Comparison of ENCODE assay signal across 9 cellular contexts in genomic region chr2:174325932-174326879, GRCh38. TPM values are rescaled to one million over a fixed set of nuclear protein-coding genes. Genes with fewer than 3 reads are reported as not detected.
DNase-seq lines count a peak whose midpoint lies in the region; ATAC-seq and TF ChIP-seq lines count a peak whose summit lies in the region.
"Had no signal": no experiment of that assay in that cellular context is flagged by ENCODE, and none has a peak within 500 bp of the region (broad histone marks: within the 10 kb centered on the region; RNA-seq: fewer than 3 reads in every experiment).

No MANE protein-coding gene starts in this region.

- peaks cover 37% of the 10 kb centered on the region for H3K4me1 Mint-ChIP-seq in mesothelial cell of epicardium

- no peak for TF ChIP-seq CTCF in OCI-LY3 (IDR thresholded peaks at IDR 0.05; ENCODE audit: low read depth, low read length)
- no peak for TF ChIP-seq CTCF in mesothelial cell of epicardium (IDR thresholded peaks at IDR 0.05; ENCODE audit: unreplicated experiment)

- peak overlapping the region; percentile 77 for H3K4me3 Mint-ChIP-seq in mesothelial cell of epicardium

- H3K9me3 ChIP-seq in OCI-LY3 (ENCODE audit: insufficient read depth, low read length) (no peaks in the 10 kb centered on the region), duodenal mucosa (ENCODE audit: control insufficient read depth in 1 of 2, low read length in 2 of 2) (no peaks in the 10 kb centered on the region)

- no peaks in the 10 kb centered on the region for H3K9me3 Mint-ChIP-seq in mesothelial cell of epicardium

- H3K4me3 ChIP-seq in OCI-LY3 (ENCODE audit: low read length) (peak overlapping the region; percentile 84), duodenal mucosa (ENCODE audit: low read depth in 1 of 2, low read length in 2 of 2) (peak overlapping the region; percentile 46 to 67)

- H3K36me3 ChIP-seq in OCI-LY3 (replicated peaks; ENCODE audit: low read depth, low read length) (no peaks in the 10 kb centered on the region), duodenal mucosa (ENCODE audit: control insufficient read depth in 1 of 2, insufficient read depth in 2 of 2, low read length in 2 of 2) (no peaks in the 10 kb centered on the region)

- H3K36me3 Mint-ChIP-seq in mesothelial cell of epicardium, result no peaks in the 10 kb centered on the region

- peaks cover 40% of the 10 kb centered on the region for H3K27me3 ChIP-seq in OCI-LY3 (ENCODE audit: low read depth, low read length)
- peaks cover 54 to 64% of the 10 kb centered on the region in 2 donors for H3K27me3 ChIP-seq in duodenal mucosa (ENCODE audit: control insufficient read depth in 1 of 2, insufficient read depth in 2 of 2, low read length in 2 of 2)

- H3K4me1 ChIP-seq in OCI-LY3 (ENCODE audit: low read length), result peaks cover 9% of the 10 kb centered on the region
- H3K4me1 ChIP-seq in duodenal mucosa (ENCODE audit: control insufficient read depth in 1 of 2, insufficient read depth in 2 of 2, low read length in 2 of 2), result peaks cover 12 to 19% of the 10 kb centered on the region in 2 donors

- H3K4me2 ChIP-seq in OCI-LY3 (ENCODE audit: low read length), result peak overlapping the region; percentile 98

- H3K79me2 ChIP-seq in OCI-LY3 (ENCODE audit: low read length), result no peaks in the 10 kb centered on the region

- peaks cover 61% of the 10 kb centered on the region for H3K27me3 Mint-ChIP-seq in mesothelial cell of epicardium (ENCODE audit: low read depth)

- peak overlapping the region; percentile 97 for H2AFZ ChIP-seq in OCI-LY3 (ENCODE audit: low read depth, low read length)

- ATAC-seq in HG03039 (IDR thresholded peaks at IDR 0.05; ENCODE audit: unreplicated experiment), result no peak

- peak overlapping the region; percentile 65 for H3K9ac ChIP-seq in OCI-LY3 (ENCODE audit: low read length)
- no peak overlapping the region for H3K9ac ChIP-seq in duodenal mucosa (ENCODE audit: low read depth in 1 of 2, low read length in 2 of 2)

- H3K27ac ChIP-seq in OCI-LY3 (ENCODE audit: low read length) (no peak overlapping the region), duodenal mucosa (ENCODE audit: low read depth, low read length) (no peak overlapping the region)

- H3K27ac Mint-ChIP-seq in mesothelial cell of epicardium, result peak overlapping the region; percentile 80

- peak; percentile 56 for DNase-seq in NCI-H82 (lab: John Stamatoyannopoulos, UW)
- DNase-seq in NCI-H82 treated with DMSO at 0.1 percent for 48 hours (lab: John Stamatoyannopoulos, UW; ENCODE audit: unreplicated experiment), result no peak
- DNase-seq in mesothelial cell of epicardium (ENCODE audit: low spot score in 2 of 2, unreplicated experiment in 2 of 2), result peak in 1 of 2 experiments; percentile 49
- DNase-seq in KG1 (lab: John Stamatoyannopoulos, UW), result no peak
- no peak for DNase-seq in NCI-H2081 (lab: John Stamatoyannopoulos, UW)
- DNase-seq: DND-41 had no signal

- H4K20me1 ChIP-seq in OCI-LY3 (ENCODE audit: insufficient read depth, low read length), result no peaks in the 10 kb centered on the region

RNA-seq across cellular contexts. Expression of gene SP9, which starts 8.5 kb away (rescaled TPM):
- 1.1 to 1.4 TPM (median 1.3 TPM) in 3 replicates for total RNA-seq in mesothelial cell of epicardium
